20 cellular contexts compared by ENCODE assay signal in the genomic region with DNA sequence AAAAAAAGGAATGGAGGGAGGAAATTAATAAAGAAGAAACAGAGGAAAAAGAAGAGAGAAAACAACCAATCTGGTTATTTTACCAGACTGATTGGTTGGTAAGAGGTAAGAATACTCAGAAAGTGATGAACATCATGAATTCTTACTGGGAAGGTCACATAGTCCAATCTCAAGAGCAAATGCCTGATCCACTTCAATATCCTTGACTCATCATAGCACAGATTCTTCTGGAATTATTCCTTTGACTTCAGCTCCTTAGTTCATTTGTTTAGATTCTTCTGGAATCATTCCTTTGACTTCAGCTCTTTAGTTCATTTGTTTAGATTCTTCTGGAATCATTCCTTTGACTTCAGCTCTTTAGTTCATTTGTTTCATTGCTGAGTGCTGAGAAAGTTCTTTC.
"Had no signal": no experiment of that assay in that cellular context is flagged by ENCODE, and none has a peak within 500 bp of the region (broad histone marks: within the 10 kb centered on the region; RNA-seq: fewer than 3 reads in every experiment).

No MANE protein-coding gene starts in this region.

- H3K36me3 Mint-ChIP-seq: naive thymus-derived CD4-positive, alpha-beta T cell; stimulated activated naive B cell treated with anti-CD40 and anti-IgM and Interleukin-4, amounts not matched to agents 10 μg/mL and 1 μg/mL and 100 μg/mL, for 72 hours had no signal

- H3K9me3 ChIP-seq: psoas muscle, testis, tibial nerve had no signal

- H3K27me3 ChIP-seq: testis, tibial nerve had no signal

- H3K9ac ChIP-seq: parathyroid adenoma had no signal

- FAIRE-seq: endothelial cell of umbilical vein, islet of Langerhans had no signal

- ATAC-seq: naive thymus-derived CD4-positive, alpha-beta T cell; psoas muscle; sciatic nerve; stimulated activated naive B cell treated with anti-CD40 and anti-IgM and Interleukin-4, amounts not matched to agents 10 μg/mL and 1 μg/mL and 100 μg/mL, for 72 hours; stimulated activated naive CD8-positive, alpha-beta T cell treated with anti-CD3 and anti-CD28 coated beads, Interleukin-15, amount 100 ng/mL, for 72 hours had no signal

- H3K27me3 Mint-ChIP-seq: naive thymus-derived CD4-positive, alpha-beta T cell; stimulated activated naive B cell treated with anti-CD40 and anti-IgM and Interleukin-4, amounts not matched to agents 10 μg/mL and 1 μg/mL and 100 μg/mL, for 72 hours; stimulated activated naive CD8-positive, alpha-beta T cell treated with anti-CD3 and anti-CD28 coated beads, Interleukin-15, amount 100 ng/mL, for 72 hours had no signal

- H3K36me3 ChIP-seq: tibial nerve had no signal

- H3K4me1 Mint-ChIP-seq: naive thymus-derived CD4-positive, alpha-beta T cell; stimulated activated naive B cell treated with anti-CD40 and anti-IgM and Interleukin-4, amounts not matched to agents 10 μg/mL and 1 μg/mL and 100 μg/mL, for 72 hours; stimulated activated naive CD8-positive, alpha-beta T cell treated with anti-CD3 and anti-CD28 coated beads, Interleukin-15, amount 100 ng/mL, for 72 hours had no signal

- H3K4me3 ChIP-seq: coronary artery, psoas muscle, skin epidermis, testis, tibial nerve had no signal

- DNase-seq: effector CD4-positive, alpha-beta T cell; endodermal cell; erythroblast; kidney glomerular epithelial cell; naive thymus-derived CD4-positive, alpha-beta T cell; nephron progenitor cell; psoas muscle; retina; stimulated activated CD4-positive, alpha-beta T cell treated with anti-CD3 and anti-CD28 coated beads, Interleukin-2, amount 100 ng/mL, for 24 hours; stimulated activated CD4-positive, alpha-beta T cell treated with anti-CD3 and anti-CD28 coated beads, Interleukin-4, amount 100 ng/mL, for 4 hours; stimulated activated naive B cell treated with anti-CD40 and anti-IgM and Interleukin-4, amounts not matched to agents 10 μg/mL and 1 μg/mL and 100 μg/mL, for 72 hours; stimulated activated naive CD8-positive, alpha-beta T cell treated with anti-CD3 and anti-CD28 coated beads, Interleukin-15, amount 100 ng/mL, for 72 hours; testis had no signal

- H3K4me1 ChIP-seq: parathyroid adenoma, psoas muscle, testis, tibial nerve had no signal

- H2AFZ ChIP-seq: parathyroid adenoma had no signal

- H3K4me3 Mint-ChIP-seq: endodermal cell; naive thymus-derived CD4-positive, alpha-beta T cell; nephron progenitor cell; stimulated activated naive B cell treated with anti-CD40 and anti-IgM and Interleukin-4, amounts not matched to agents 10 μg/mL and 1 μg/mL and 100 μg/mL, for 72 hours; stimulated activated naive CD8-positive, alpha-beta T cell treated with anti-CD3 and anti-CD28 coated beads, Interleukin-15, amount 100 ng/mL, for 72 hours had no signal

- H3K27ac Mint-ChIP-seq: endodermal cell; naive thymus-derived CD4-positive, alpha-beta T cell; stimulated activated naive B cell treated with anti-CD40 and anti-IgM and Interleukin-4, amounts not matched to agents 10 μg/mL and 1 μg/mL and 100 μg/mL, for 72 hours; stimulated activated naive CD8-positive, alpha-beta T cell treated with anti-CD3 and anti-CD28 coated beads, Interleukin-15, amount 100 ng/mL, for 72 hours had no signal

- H3K27ac ChIP-seq: coronary artery, parathyroid adenoma, psoas muscle, skin epidermis, testis, tibial nerve had no signal

- H3K9me3 Mint-ChIP-seq: endodermal cell had no signal
